Comparison of ENCODE assay signal across 3 cellular contexts in the genomic region with DNA sequence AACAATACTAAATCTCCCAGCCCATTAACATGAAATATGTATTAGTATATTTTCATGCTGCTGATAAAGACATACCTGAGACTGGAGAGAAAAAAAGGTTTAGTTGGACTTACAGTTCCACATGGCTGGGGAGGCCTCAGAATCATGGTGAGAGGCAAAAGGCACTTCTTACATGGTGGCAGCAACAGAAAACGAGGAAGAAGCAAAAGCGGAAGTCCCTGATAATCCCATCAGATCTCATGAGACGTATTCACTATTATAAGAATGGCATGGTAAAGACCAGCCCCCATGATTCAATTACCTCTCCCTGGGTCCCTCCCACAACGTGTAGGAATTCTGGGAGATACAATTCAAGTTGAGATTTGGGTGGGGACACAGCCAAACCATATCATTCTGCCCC. TPM values are rescaled to one million over a fixed set of nuclear protein-coding genes. Genes with fewer than 3 reads are reported as not detected.
"Had no signal": no experiment of that assay in that cellular context is flagged by ENCODE, and none has a peak within 500 bp of the region (broad histone marks: within the 10 kb centered on the region; RNA-seq: fewer than 3 reads in every experiment).

No MANE protein-coding gene starts in this region.

RNA-seq across cellular contexts. Expression of gene CFAP210, which starts 7.4 kb away (rescaled TPM):
- total RNA-seq: LHCN-M2, M059J, MCF 10A had no signal
